Comparison of ENCODE assay signal across 18 cellular contexts in the genomic region with DNA sequence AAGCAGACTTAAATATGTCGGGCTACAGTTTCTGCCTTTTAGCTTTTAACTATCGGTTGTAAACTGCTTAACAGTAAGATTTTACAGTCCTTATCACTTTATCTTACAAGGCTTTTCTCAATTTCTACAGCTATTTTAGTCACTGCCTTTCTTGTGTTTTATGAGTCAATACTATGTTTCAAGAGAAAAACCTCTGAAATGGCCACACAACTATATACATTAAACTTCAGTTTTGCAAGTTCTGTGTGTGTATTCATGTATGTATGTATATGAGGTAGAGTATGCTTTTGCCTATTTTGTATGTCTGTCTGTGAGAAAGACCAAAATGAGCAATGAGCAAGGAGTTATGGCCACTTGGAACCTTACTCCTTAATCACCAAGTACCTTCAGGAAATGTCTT.
DNase-seq lines count a peak whose midpoint lies in the region; ATAC-seq and TF ChIP-seq lines count a peak whose summit lies in the region.
"Had no signal": no experiment of that assay in that cellular context is flagged by ENCODE, and none has a peak within 500 bp of the region (broad histone marks: within the 10 kb centered on the region; RNA-seq: fewer than 3 reads in every experiment).

No MANE protein-coding gene starts in this region.

- no peaks in the 10 kb centered on the region for H3F3A ChIP-seq in Loucy (ENCODE audit: low read depth)

- H3K27me3 Mint-ChIP-seq in stimulated activated naive B cell treated with anti-CD40 and anti-IgM and Interleukin-4, amounts not matched to agents 10 μg/mL and 1 μg/mL and 100 μg/mL, for 72 hours, result no peaks in the 10 kb centered on the region
- H3K27me3 Mint-ChIP-seq: activated naive CD4-positive, alpha-beta T cell treated with anti-CD3 and anti-CD28 coated beads, Interleukin-2, amount 10 ng/mL, durations not matched to agents 7 days and 5 days; stimulated activated naive CD8-positive, alpha-beta T cell treated with anti-CD3 and anti-CD28 coated beads, Interleukin-15, amount 100 ng/mL, for 72 hours had no signal

- H3K27me3 ChIP-seq in Loucy (ENCODE audit: insufficient read depth, low read length, poor library complexity, severe bottlenecking) (no peaks in the 10 kb centered on the region), colonic mucosa (no peaks in the 10 kb centered on the region), mucosa of stomach (ENCODE audit: control insufficient read depth, insufficient read depth, low read length) (no peaks in the 10 kb centered on the region), testis (no peaks in the 10 kb centered on the region)

- H3K36me3 ChIP-seq in Loucy (ENCODE audit: insufficient read depth, low read length), result no peaks in the 10 kb centered on the region
- H3K36me3 ChIP-seq in colonic mucosa, result no peaks in the 10 kb centered on the region
- H3K36me3 ChIP-seq in mucosa of stomach (ENCODE audit: control insufficient read depth, insufficient read depth, low read length), result no peaks in the 10 kb centered on the region
- H3K36me3 ChIP-seq in testis (ENCODE audit: low read depth, missing control alignments), result no peaks in the 10 kb centered on the region

- no peaks in the 10 kb centered on the region for H3K9me3 Mint-ChIP-seq in stimulated activated naive B cell treated with anti-CD40 and anti-IgM and Interleukin-4, amounts not matched to agents 10 μg/mL and 1 μg/mL and 100 μg/mL, for 72 hours
- H3K9me3 Mint-ChIP-seq: activated naive CD4-positive, alpha-beta T cell treated with anti-CD3 and anti-CD28 coated beads, Interleukin-2, amount 10 ng/mL, durations not matched to agents 7 days and 5 days; CD14-positive monocyte; stimulated activated naive CD8-positive, alpha-beta T cell treated with anti-CD3 and anti-CD28 coated beads, Interleukin-15, amount 100 ng/mL, for 72 hours; WTC11 had no signal

- H3K36me3 Mint-ChIP-seq in stimulated activated naive B cell treated with anti-CD40 and anti-IgM and Interleukin-4, amounts not matched to agents 10 μg/mL and 1 μg/mL and 100 μg/mL, for 72 hours, result peaks cover 0 to 2% of the 10 kb centered on the region in 2 donors
- H3K36me3 Mint-ChIP-seq: activated naive CD4-positive, alpha-beta T cell treated with anti-CD3 and anti-CD28 coated beads, Interleukin-2, amount 10 ng/mL, durations not matched to agents 7 days and 5 days; WTC11 had no signal

- no peak overlapping the region for H3K4me3 Mint-ChIP-seq in stimulated activated naive B cell treated with anti-CD40 and anti-IgM and Interleukin-4, amounts not matched to agents 10 μg/mL and 1 μg/mL and 100 μg/mL, for 72 hours
- H3K4me3 Mint-ChIP-seq: activated naive CD4-positive, alpha-beta T cell treated with anti-CD3 and anti-CD28 coated beads, Interleukin-2, amount 10 ng/mL, durations not matched to agents 7 days and 5 days; CD14-positive monocyte; stimulated activated naive CD8-positive, alpha-beta T cell treated with anti-CD3 and anti-CD28 coated beads, Interleukin-15, amount 100 ng/mL, for 72 hours; WTC11 had no signal

- H3K79me2 ChIP-seq in Loucy (ENCODE audit: insufficient read depth, low read length), result no peaks in the 10 kb centered on the region

- no peak overlapping the region for H3K27ac Mint-ChIP-seq in stimulated activated naive B cell treated with anti-CD40 and anti-IgM and Interleukin-4, amounts not matched to agents 10 μg/mL and 1 μg/mL and 100 μg/mL, for 72 hours
- H3K27ac Mint-ChIP-seq: activated naive CD4-positive, alpha-beta T cell treated with anti-CD3 and anti-CD28 coated beads, Interleukin-2, amount 10 ng/mL, durations not matched to agents 7 days and 5 days; CD14-positive monocyte; stimulated activated naive CD8-positive, alpha-beta T cell treated with anti-CD3 and anti-CD28 coated beads, Interleukin-15, amount 100 ng/mL, for 72 hours had no signal

- H3K4me3 ChIP-seq in Loucy (ENCODE audit: low read length, poor library complexity, severe bottlenecking), result no peak overlapping the region
- peak overlapping the region; percentile 9 for H3K4me3 ChIP-seq in colonic mucosa
- no peak overlapping the region for H3K4me3 ChIP-seq in mucosa of stomach (ENCODE audit: low read length)
- H3K4me3 ChIP-seq in testis, result peak overlapping the region; percentile 23 to 41
- H3K4me3 ChIP-seq: PC-9 had no signal

- H4K20me1 ChIP-seq in Loucy (ENCODE audit: insufficient read depth, low read length, poor library complexity, severe bottlenecking), result no peaks in the 10 kb centered on the region

- no peak overlapping the region for H2AFZ ChIP-seq in Loucy (ENCODE audit: low read length)
- H2AFZ ChIP-seq: PC-9 had no signal

- DNase-seq in colonic mucosa (no peak), testis (no peak), NCI-H1092 treated with DMSO at 0.1 percent for 48 hours (lab: John Stamatoyannopoulos, UW) (no peak)
- no peak for DNase-seq in stimulated activated naive B cell treated with anti-CD40 and anti-IgM and Interleukin-4, amounts not matched to agents 10 μg/mL and 1 μg/mL and 100 μg/mL, for 72 hours
- DNase-seq: activated naive CD4-positive, alpha-beta T cell treated with anti-CD3 and anti-CD28 coated beads, Interleukin-2, amount 10 ng/mL, durations not matched to agents 7 days and 5 days; central memory CD4-positive, alpha-beta T cell; DMS79; NCI-H1694 treated with DMSO at 0.1 percent for 48 hours; NCI-H510A; PC-9; small intestine; stimulated activated naive CD8-positive, alpha-beta T cell treated with anti-CD3 and anti-CD28 coated beads, Interleukin-15, amount 100 ng/mL, for 72 hours had no signal

- H3K4me1 ChIP-seq in Loucy (ENCODE audit: insufficient read depth, low read length, poor library complexity, severe bottlenecking) (peaks cover 12% of the 10 kb centered on the region), colonic mucosa (no peaks in the 10 kb centered on the region), mucosa of stomach (ENCODE audit: control insufficient read depth, insufficient read depth, low read length) (peaks cover 6% of the 10 kb centered on the region), testis (peaks cover 3% of the 10 kb centered on the region)

- peak overlapping the region; percentile 51 for H3K4me2 ChIP-seq in Loucy (ENCODE audit: low read depth, low read length, poor library complexity, severe bottlenecking)
- H3K4me2 ChIP-seq: PC-9 had no signal

- H3K9me2 ChIP-seq in Loucy (replicated peaks; ENCODE audit: low read depth, low read length), result no peaks in the 10 kb centered on the region

- no peak overlapping the region for H3K9ac ChIP-seq in Loucy (ENCODE audit: low read depth, low read length, poor library complexity, severe bottlenecking)
- peak overlapping the region in 1 of 2 donors; percentile 55 for H3K9ac ChIP-seq in colonic mucosa (ENCODE audit: low read depth in 2 of 2, low read length in 2 of 2)
- H3K9ac ChIP-seq in mucosa of stomach (ENCODE audit: low read length), result peak overlapping the region; percentile 50

- intact Hi-C loops in colonic mucosa (cut with DNase I), result no loop called here
- intact Hi-C loops in testis (cut with DNase I; ENCODE audit: low total_unique reads), result no loop called here

- H3K9me3 ChIP-seq in Loucy (ENCODE audit: insufficient read depth, low read depth, low read length), result no peaks in the 10 kb centered on the region
- H3K9me3 ChIP-seq in colonic mucosa, result no peaks in the 10 kb centered on the region
- no peaks in the 10 kb centered on the region for H3K9me3 ChIP-seq in mucosa of stomach (ENCODE audit: control insufficient read depth, low read length)
- no peaks in the 10 kb centered on the region for H3K9me3 ChIP-seq in testis

- TF ChIP-seq CTCF in Loucy (conservative IDR thresholded peaks at IDR 0.05; ENCODE audit: low read length) (no peak), colonic mucosa (IDR thresholded peaks at IDR 0.05) (no peak), testis (IDR thresholded peaks at IDR 0.05) (no peak)

- WGBS in testis, 2 donors, result 62 to 65% methylated on average over 2 of the region's 2 CpGs

- H3K27ac ChIP-seq in colonic mucosa (peak overlapping the region; percentile 67), testis (peak overlapping the region; percentile 77 to 81)
- H3K27ac ChIP-seq: PC-9 had no signal

- no peak for TF ChIP-seq POLR2A in testis (IDR thresholded peaks at IDR 0.05)

- H3K4me1 Mint-ChIP-seq in stimulated activated naive B cell treated with anti-CD40 and anti-IgM and Interleukin-4, amounts not matched to agents 10 μg/mL and 1 μg/mL and 100 μg/mL, for 72 hours, result peaks cover 18 to 24% of the 10 kb centered on the region in 2 donors
- H3K4me1 Mint-ChIP-seq: activated naive CD4-positive, alpha-beta T cell treated with anti-CD3 and anti-CD28 coated beads, Interleukin-2, amount 10 ng/mL, durations not matched to agents 7 days and 5 days; stimulated activated naive CD8-positive, alpha-beta T cell treated with anti-CD3 and anti-CD28 coated beads, Interleukin-15, amount 100 ng/mL, for 72 hours had no signal

- ATAC-seq in stimulated activated naive B cell treated with anti-CD40 and anti-IgM and Interleukin-4, amounts not matched to agents 10 μg/mL and 1 μg/mL and 100 μg/mL, for 72 hours (replicated peaks), result no peak
- ATAC-seq in HG03135 (IDR thresholded peaks at IDR 0.05; ENCODE audit: unreplicated experiment) (no peak), HG03095 (IDR thresholded peaks at IDR 0.05; ENCODE audit: unreplicated experiment) (no peak)
- ATAC-seq: stimulated activated naive CD8-positive, alpha-beta T cell treated with anti-CD3 and anti-CD28 coated beads, Interleukin-15, amount 100 ng/mL, for 72 hours had no signal

Comparison
In these comparisons a context has a peak if more than half of its experiments do, and no peak if none do; other contexts are left out.
1. H3K4me3 ChIP-seq: peak in colonic mucosa (single experiment) and testis (2 of 2); none in Loucy (single experiment) and mucosa of stomach (single experiment).